ENCODE assay signal across 18 cellular contexts in genomic region chr9:121085661-121086060, GRCh38. TPM values are rescaled to one million over a fixed set of nuclear protein-coding genes. Genes with fewer than 3 reads are reported as not detected.
DNase-seq lines count a peak whose midpoint lies in the region; ATAC-seq and TF ChIP-seq lines count a peak whose summit lies in the region.
"Had no signal": no experiment of that assay in that cellular context is flagged by ENCODE, and none has a peak within 500 bp of the region (broad histone marks: within the 10 kb centered on the region; RNA-seq: fewer than 3 reads in every experiment).

No MANE protein-coding gene starts in this region.

- no peak overlapping the region for H2BK15ac ChIP-seq in IMR-90 (ENCODE audit: low read depth, low read length)

- no peak overlapping the region for H3K14ac ChIP-seq in IMR-90 (replicated peaks; ENCODE audit: low read depth, low read length)

- no peaks in the 10 kb centered on the region for H4K20me1 ChIP-seq in IMR-90 (ENCODE audit: insufficient read depth, low read length)

- in situ Hi-C loops in IMR-90 (cut with MboI; ENCODE audit: low sequenced_read_pairs): no loop called here

- CTCF ChIA-PET in IMR-90 (lab: Yijun Ruan, JAX): no interaction called here

- dilution Hi-C loops in IMR-90 (cut with HindIII; ENCODE audit: low sequenced_read_pairs, unreplicated experiment): no loop called here

- no peak overlapping the region for H3K27ac ChIP-seq in IMR-90 (ENCODE audit: insufficient read depth, low read length)
- H3K27ac ChIP-seq in coronary artery: no peak overlapping the region

- no peak overlapping the region for H2BK20ac ChIP-seq in IMR-90 (ENCODE audit: low read depth, low read length)

- no peaks in the 10 kb centered on the region for H3K79me1 ChIP-seq in IMR-90 (ENCODE audit: low read depth in 1 of 2, low read length in 2 of 2)

- 100% methylated on average over 1 of the region's 1 CpG; no CpG with 5 or more reads in 1 of the 2 experiments for WGBS in IMR-90 (ENCODE audit: extremely low coverage in 2 of 2, insufficient read length in 1 of 2), 2 experiments

- peaks cover 2% of the 10 kb centered on the region; the same call in 1 of the 2 replicates for H3K4me1 ChIP-seq in IMR-90 (ENCODE audit: control insufficient read depth, insufficient read depth, low read length)

- H3K18ac ChIP-seq in IMR-90 (ENCODE audit: low read depth, low read length): no peak overlapping the region

- no peak overlapping the region for H2BK5ac ChIP-seq in IMR-90 (ENCODE audit: low read depth, low read length, poor library complexity, severe bottlenecking)

- no peak overlapping the region for H2BK120ac ChIP-seq in IMR-90 (ENCODE audit: low read depth, low read length)

- intact Hi-C loops in IMR-90 (cut with micrococcal nuclease): no loop called here

- no peak overlapping the region for H2AK5ac ChIP-seq in IMR-90 (ENCODE audit: low read depth, low read length)

- no peaks in the 10 kb centered on the region for H3K9me1 ChIP-seq in IMR-90 (ENCODE audit: insufficient read depth, low read length)

- TF ChIP-seq CTCF in IMR-90 (conservative IDR thresholded peaks at IDR 0.05; ENCODE audit: low read depth, low read length): no peak
- no peak for TF ChIP-seq CTCF in coronary artery (IDR thresholded peaks at IDR 0.05)

- H3K9me3 ChIP-seq in IMR-90 (ENCODE audit: control insufficient read depth, insufficient read depth, low read length): no peaks in the 10 kb centered on the region

- ATAC-seq in IMR-90 (ENCODE audit: low read depth) (no peak), HG03159 (IDR thresholded peaks at IDR 0.05; ENCODE audit: unreplicated experiment) (no peak), GM18873 (IDR thresholded peaks at IDR 0.05; ENCODE audit: low FRiP score, unreplicated experiment) (no peak)
- ATAC-seq: Panc1, SK-N-SH treated with all-trans-retinoic acid at 6 μM for 48 hours had no signal

- no peak overlapping the region for H2AK9ac ChIP-seq in IMR-90 (replicated peaks; ENCODE audit: low read depth, low read length, poor library complexity)

- BruUV-seq in IMR-90 (replicated peaks; lab: Mats Ljungman, UMichigan): no TSS peak

- H3K4me3 ChIP-seq in IMR-90 (ENCODE audit: insufficient read depth, low read depth, low read length) (no peak overlapping the region), coronary artery (no peak overlapping the region)

- POLR2A ChIA-PET in IMR-90 (lab: Charles Lee; ENCODE audit: unreplicated experiment): no interaction called here

- no peak for TF ChIP-seq POLR2A in IMR-90 (IDR thresholded peaks at IDR 0.05; ENCODE audit: low read depth, low read length)

- no peak overlapping the region for H3K56ac ChIP-seq in IMR-90 (ENCODE audit: extremely low read depth, insufficient read depth, low read length)

- H4K8ac ChIP-seq in IMR-90 (ENCODE audit: low read depth in 2 of 2, low read length in 2 of 2): no peak overlapping the region

- no peak overlapping the region for H3K23ac ChIP-seq in IMR-90 (ENCODE audit: low read depth, low read length)

- no peak overlapping the region for H3K9ac ChIP-seq in IMR-90 (ENCODE audit: low read depth, low read length)

- TF ChIP-seq RAD21 in IMR-90 (IDR thresholded peaks at IDR 0.05; ENCODE audit: low read length): no peak

- H3K4ac ChIP-seq in IMR-90 (ENCODE audit: low read depth, low read length): no peak overlapping the region

- H3K4me2 ChIP-seq in IMR-90 (ENCODE audit: low read depth, low read length): no peak overlapping the region

- H2AFZ ChIP-seq in IMR-90 (replicated peaks; ENCODE audit: low read length, poor library complexity): no peak overlapping the region

- no peaks in the 10 kb centered on the region for H3K36me3 ChIP-seq in IMR-90 (ENCODE audit: control insufficient read depth, insufficient read depth, low read length)

- H3K27me3 ChIP-seq in IMR-90 (ENCODE audit: control insufficient read depth, insufficient read depth, low read length): no peaks in the 10 kb centered on the region

- DNase-seq in ELR (ENCODE audit: low read depth) (peak; percentile 33), IMR-90 (peak; percentile 61), fibroblast of gingiva (ENCODE audit: low read depth) (peak; percentile 2), stromal cell of bone marrow (ENCODE audit: low read depth) (peak; percentile 45), coronary artery (ENCODE audit: low spot score) (no peak)
- DNase-seq: GDM1, KG1, MM.1S, NCI-H1105 treated with DMSO at 0.1 percent for 48 hours, NCI-H187 treated with DMSO at 0.1 percent for 48 hours, NCI-H2171, NCI-H446 treated with DMSO at 0.1 percent for 48 hours, NCI-H82, Right ventricle myocardium superior had no signal

- no peak overlapping the region for H4K5ac ChIP-seq in IMR-90 (ENCODE audit: low read depth, low read length)

- H4K91ac ChIP-seq in IMR-90 (ENCODE audit: insufficient read depth, low read depth, low read length): no peak overlapping the region

TF ChIP-seq in IMR-90, 13 proteins besides CTCF, POLR2A, EP300 and RAD21:
- TF ChIP-seq, protein P1, sequence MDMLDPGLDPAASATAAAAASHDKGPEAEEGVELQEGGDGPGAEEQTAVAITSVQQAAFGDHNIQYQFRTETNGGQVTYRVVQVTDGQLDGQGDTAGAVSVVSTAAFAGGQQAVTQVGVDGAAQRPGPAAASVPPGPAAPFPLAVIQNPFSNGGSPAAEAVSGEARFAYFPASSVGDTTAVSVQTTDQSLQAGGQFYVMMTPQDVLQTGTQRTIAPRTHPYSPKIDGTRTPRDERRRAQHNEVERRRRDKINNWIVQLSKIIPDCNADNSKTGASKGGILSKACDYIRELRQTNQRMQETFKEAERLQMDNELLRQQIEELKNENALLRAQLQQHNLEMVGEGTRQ (IDR thresholded peaks at IDR 0.05; ENCODE audit: low read depth, low read length): no peak
- TF ChIP-seq NFE2L2 (IDR thresholded peaks at IDR 0.05; ENCODE audit: low read depth, low read length) (no peak), BHLHE40 (IDR thresholded peaks at IDR 0.05; ENCODE audit: low read depth, low read length) (no peak), MAZ (IDR thresholded peaks at IDR 0.05; ENCODE audit: borderline replicate concordance, low read depth, low read length) (no peak), MXI1 (IDR thresholded peaks at IDR 0.05; ENCODE audit: borderline replicate concordance, low read depth, low read length) (no peak), CHD1 (IDR thresholded peaks at IDR 0.05; ENCODE audit: low read depth, low read length) (no peak), MAFK (IDR thresholded peaks at IDR 0.05; ENCODE audit: low read depth, low read length) (no peak), FOS (IDR thresholded peaks at IDR 0.05; ENCODE audit: low read depth, low read length) (no peak), RCOR1 (IDR thresholded peaks at IDR 0.05; ENCODE audit: insufficient replicate concordance, low read length) (no peak)

RNA-seq across cellular contexts. Expression of gene CNTRL, which starts 10.9 kb away (rescaled TPM):
- total RNA-seq in IMR-90 (2012; rRNA removed): 7.3 and 10.6 TPM in 2 replicates
- 3.6 and 4.5 TPM in 2 replicates for polyA plus RNA-seq in IMR-90 (2012; rRNA removed)
- polyA plus RNA-seq in IMR-90 (2012; cell fraction: cytosol; rRNA removed): 0.68 and 1.4 TPM in 2 replicates
- 1.7 and 6.9 TPM in 2 replicates for polyA plus RNA-seq in IMR-90 (2012; cell fraction: nucleus; rRNA removed; ENCODE audit: low replicate concordance)

RNA-seq across cellular contexts. Expression of gene C5, which starts 35.6 kb away (rescaled TPM):
- total RNA-seq in IMR-90 (2012; rRNA removed): 2.3 and 2.8 TPM in 2 replicates
- 1.0 and 1.5 TPM in 2 replicates for polyA plus RNA-seq in IMR-90 (2012; rRNA removed)
- 0.17 and 0.57 TPM in 2 replicates for polyA plus RNA-seq in IMR-90 (2012; cell fraction: cytosol; rRNA removed)
- 0.40 and 3.3 TPM in 2 replicates for polyA plus RNA-seq in IMR-90 (2012; cell fraction: nucleus; rRNA removed; ENCODE audit: low replicate concordance)
